In the genomic region with DNA sequence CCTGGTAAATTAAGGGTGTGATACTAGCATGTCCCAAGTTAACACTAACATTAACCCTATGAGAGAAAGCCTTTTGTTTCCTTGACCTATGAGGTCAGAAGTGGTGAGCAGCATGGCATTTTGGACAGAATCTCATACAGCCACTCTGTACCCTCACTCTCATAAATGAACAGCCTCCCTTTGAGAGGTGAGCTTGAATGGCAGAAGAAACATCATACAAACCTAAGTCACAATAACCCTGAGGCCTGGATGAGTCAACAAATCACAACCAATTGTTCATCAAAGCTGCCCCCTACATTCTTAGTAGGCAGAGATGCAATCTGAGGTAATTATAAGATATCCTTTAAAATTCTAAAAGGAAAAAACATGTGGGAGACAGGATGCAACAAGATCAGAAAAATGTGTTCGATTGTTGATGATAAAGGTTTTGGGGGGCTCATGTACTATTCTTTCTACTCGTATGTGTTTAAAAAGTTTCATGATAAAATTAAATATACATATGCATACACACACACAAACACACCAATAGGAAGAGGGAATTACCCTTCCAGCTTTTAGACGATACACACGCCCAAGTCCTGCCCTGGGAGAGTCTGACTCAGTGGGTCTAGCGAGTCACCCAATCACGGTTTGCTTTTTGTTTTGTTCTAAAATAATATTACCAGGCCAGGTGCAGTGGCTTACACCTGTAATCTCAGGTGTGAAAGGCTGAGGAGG, we compare ENCODE assay signal across 24 cellular contexts.
DNase-seq lines count a peak whose midpoint lies in the region; ATAC-seq, FAIRE-seq and TF ChIP-seq lines count a peak whose summit lies in the region.
"Had no signal": no experiment of that assay in that cellular context is flagged by ENCODE, and none has a peak within 500 bp of the region (broad histone marks: within the 10 kb centered on the region; RNA-seq: fewer than 3 reads in every experiment).

No MANE protein-coding gene starts in this region.

- H3K4me2 ChIP-seq in SK-N-SH: no peak overlapping the region
- no peak overlapping the region for H3K4me2 ChIP-seq in HepG2 (ENCODE audit: low read depth, low read length)

- H3K36me3 ChIP-seq in SK-N-SH (replicated peaks in 1 of 2; ENCODE audit: control insufficient read depth in 1 of 2, insufficient read depth in 2 of 2, low read length in 1 of 2): peaks cover 12 to 79% of the 10 kb centered on the region in 2 experiments
- H3K36me3 ChIP-seq in HepG2 (replicated peaks in 1 of 2; ENCODE audit: control insufficient read depth in 1 of 2, insufficient read depth in 2 of 2, low read length in 2 of 2): peaks cover 10 to 81% of the 10 kb centered on the region in 2 experiments
- H3K36me3 ChIP-seq in right lobe of liver: no peaks in the 10 kb centered on the region
- no peaks in the 10 kb centered on the region for H3K36me3 ChIP-seq in H7 (replicated peaks; ENCODE audit: control insufficient read depth, insufficient read depth, low read length)
- H3K36me3 ChIP-seq: cardiac muscle cell, tibial nerve had no signal

- CTCF ChIA-PET in SK-N-SH (lab: Yijun Ruan, JAX) (no interaction called here), HepG2 (lab: Yijun Ruan, JAX; ENCODE audit: low intra/inter-chr PET ratio, low total read pairs) (no interaction called here)

- no TSS peak for BruUV-seq in HepG2 (replicated peaks; lab: Mats Ljungman, UMichigan)

- peak overlapping the region in 1 of 2 experiments; percentile 73; a peak in 1 of 4 replicates for H3K27ac ChIP-seq in SK-N-SH (ENCODE audit: low read depth in 2 of 2, low read length in 1 of 2)
- H3K27ac ChIP-seq in HepG2 (ENCODE audit: extremely low read length, insufficient read depth, low read length): peak overlapping the region; percentile 10
- no peak overlapping the region for H3K27ac ChIP-seq in right lobe of liver
- H3K27ac ChIP-seq: 22Rv1, cardiac muscle cell, heart left ventricle, SK-N-MC, tibial nerve, VCaP had no signal

- intact Hi-C loops in HepG2 (cut with micrococcal nuclease; ENCODE audit: unreplicated experiment) (loop anchor here (10.0 kb wide), 1 partner anchor 342 kb away; no protein-coding TSS in a partner anchor), right lobe of liver (cut with DNase I) (no loop called here)

- TF ChIP-seq EP300 in SK-N-SH (IDR thresholded peaks at IDR 0.05; ENCODE audit: borderline replicate concordance in 1 of 2, low read depth in 1 of 2, low read length in 1 of 2): no peak
- TF ChIP-seq EP300 in HepG2 (IDR thresholded peaks at IDR 0.05; ENCODE audit: low read depth in 2 of 2, low read length in 2 of 2): no peak
- TF ChIP-seq EP300 in HepG2 (CRISPR knock-in tag; IDR thresholded peaks at IDR 0.05; ENCODE audit: borderline replicate concordance): no peak

- no peak overlapping the region for H3K4me3 ChIP-seq in SK-N-SH (ENCODE audit: low read depth in 2 of 2, low read length in 1 of 2)
- no peak overlapping the region for H3K4me3 ChIP-seq in HepG2 (replicated peaks in 1 of 3; ENCODE audit: insufficient read depth in 1 of 3, low read depth in 2 of 3, low read length in 3 of 3)
- no peak overlapping the region for H3K4me3 ChIP-seq in right lobe of liver
- no peak overlapping the region for H3K4me3 ChIP-seq in epithelial cell of esophagus (ENCODE audit: low read length)
- no peak overlapping the region for H3K4me3 ChIP-seq in H7 (ENCODE audit: insufficient read depth, low read depth, low read length)
- H3K4me3 ChIP-seq: cardiac muscle cell, heart left ventricle, K562, SK-N-MC, tibial nerve had no signal

- 68% methylated on average over 6 of the region's 6 CpGs for WGBS in SK-N-SH (ENCODE audit: low lambda C conversion rate)
- 94% methylated on average over 6 of the region's 6 CpGs for WGBS in HepG2 (ENCODE audit: low lambda C conversion rate)
- 75% methylated on average over 6 of the region's 6 CpGs for WGBS in right lobe of liver (ENCODE audit: insufficient coverage, low coverage, low lambda C conversion rate, missing lambda C conversion rate)

- ATAC-seq in SK-N-SH treated with all-trans-retinoic acid at 6 μM for 48 hours (no peak), HepG2 (no peak), right lobe of liver (no peak), omental fat pad (ENCODE audit: low FRiP score) (no peak)
- ATAC-seq: CD8-positive, alpha-beta T cell; heart left ventricle; K562 had no signal

- H4K20me1 ChIP-seq in SK-N-SH (ENCODE audit: insufficient read depth) (no peaks in the 10 kb centered on the region), HepG2 (ENCODE audit: insufficient read depth, low read length) (no peaks in the 10 kb centered on the region)

- H3K9me3 ChIP-seq in SK-N-SH (no peaks in the 10 kb centered on the region), HepG2 (ENCODE audit: low read length) (no peaks in the 10 kb centered on the region), right lobe of liver (no peaks in the 10 kb centered on the region)
- H3K9me3 ChIP-seq: heart left ventricle, tibial nerve had no signal

- no peak for FAIRE-seq in HepG2 (lab: Jason Lieb, UNC)
- FAIRE-seq: K562, RCC 7860 had no signal

- in situ Hi-C loops in HepG2 (cut with HindIII; ENCODE audit: extremely low pct_ligation_motif_present, low pct_unique_long_range_greater_than_20kb): no loop called here

- H3K27me3 ChIP-seq in SK-N-SH (ENCODE audit: insufficient read depth) (no peaks in the 10 kb centered on the region), HepG2 (ENCODE audit: control insufficient read depth in 1 of 2, insufficient read depth in 2 of 2, low read length in 2 of 2) (no peaks in the 10 kb centered on the region), right lobe of liver (no peaks in the 10 kb centered on the region), H7 (ENCODE audit: control insufficient read depth, insufficient read depth, low read length) (no peaks in the 10 kb centered on the region)
- H3K27me3 ChIP-seq: cardiac muscle cell, heart left ventricle, tibial nerve had no signal

- H3F3A ChIP-seq in SK-N-SH (replicated peaks; ENCODE audit: insufficient read depth): peaks cover 40% of the 10 kb centered on the region

- DNase-seq in SK-N-SH (no peak), HepG2 (ENCODE audit: low spot score) (no peak), right lobe of liver (no peak), epithelial cell of esophagus (ENCODE audit: low read depth) (peak; percentile 69), omental fat pad (ENCODE audit: low spot score) (no peak), H7 (no peak)
- DNase-seq in stimulated activated CD4-positive, alpha-beta T cell treated with anti-CD3 and anti-CD28 coated beads, Interleukin-4, amount 100 ng/mL, for 24 hours: peak; percentile 18
- DNase-seq: amygdala; CD8-positive, alpha-beta T cell; DMS153; GF-D8; HCEC 1CT; heart left ventricle; NCI-H1436 treated with DMSO at 0.1 percent for 48 hours; NCI-H524; posterior cingulate gyrus had no signal

- no peak for TF ChIP-seq RAD21 in SK-N-SH (IDR thresholded peaks at IDR 0.05; ENCODE audit: low read length)
- TF ChIP-seq RAD21 in HepG2 (CRISPR knock-in tag; IDR thresholded peaks at IDR 0.05): no peak

- TF ChIP-seq POLR2A in HepG2 (IDR thresholded peaks at IDR 0.05; ENCODE audit: insufficient read depth in 1 of 2, low read depth in 2 of 2, low read length in 2 of 2): no peak
- TF ChIP-seq POLR2A in right lobe of liver (IDR thresholded peaks at IDR 0.05): no peak

- TF ChIP-seq CTCF in SK-N-SH (IDR thresholded peaks at IDR 0.05): no peak
- no peak for TF ChIP-seq CTCF in HepG2 (CRISPR knock-in tag; IDR thresholded peaks at IDR 0.05)
- TF ChIP-seq CTCF in right lobe of liver (IDR thresholded peaks at IDR 0.05): no peak
- no peak for TF ChIP-seq CTCF in epithelial cell of esophagus (IDR thresholded peaks at IDR 0.05; ENCODE audit: insufficient read depth, low read depth, low read length, missing control alignments)
- TF ChIP-seq CTCF in omental fat pad (IDR thresholded peaks at IDR 0.05): no peak

- no peak overlapping the region for H2AFZ ChIP-seq in SK-N-SH (ENCODE audit: low read depth)
- H2AFZ ChIP-seq in HepG2 (ENCODE audit: low read length): no peak overlapping the region

- H3K9ac ChIP-seq in SK-N-SH (no peak overlapping the region), HepG2 (ENCODE audit: insufficient read depth, low read depth, low read length) (no peak overlapping the region)

- no peaks in the 10 kb centered on the region for H3K9me2 ChIP-seq in SK-N-SH

- H3K79me2 ChIP-seq in SK-N-SH (ENCODE audit: insufficient read depth) (peaks cover 4% of the 10 kb centered on the region; the same call in 1 of the 2 replicates), HepG2 (ENCODE audit: insufficient read depth, low read length) (no peaks in the 10 kb centered on the region)

- H3K4me1 ChIP-seq in SK-N-SH (ENCODE audit: control insufficient read depth in 1 of 2, insufficient read depth in 2 of 2, low read depth in 1 of 2, low read length in 1 of 2) (peaks cover 0 to 6% of the 10 kb centered on the region in 2 experiments; a peak in 2 of 4 replicates), HepG2 (ENCODE audit: insufficient read depth, low read length) (peaks cover 34% of the 10 kb centered on the region), right lobe of liver (peaks cover 0 to 37% (median 11%) of the 10 kb centered on the region in 4 donors)
- H3K4me1 ChIP-seq: heart left ventricle, tibial nerve had no signal

- POLR2A ChIA-PET in SK-N-SH (lab: Yijun Ruan, JAX): no interaction called here
- POLR2A ChIA-PET in HepG2 (lab: Yijun Ruan, JAX): interaction anchor here (1.5 kb wide), 1 partner anchor 155 kb away, joined by 3 read pairs; no protein-coding TSS in a partner anchor

TF ChIP-seq in SK-N-SH, 30 proteins besides CTCF, POLR2A, EP300 and RAD21 (continues in another document):
- no peak for TF ChIP-seq TEAD4 (IDR thresholded peaks at IDR 0.05; ENCODE audit: borderline replicate concordance, insufficient read depth)

TF ChIP-seq in SK-N-SH treated with all-trans-retinoic acid at 6 μM for 48 hours, 23 proteins besides CTCF, POLR2A, EP300 and RAD21:
- no peak for TF ChIP-seq ZNF565 (CRISPR knock-in tag; conservative IDR thresholded peaks at IDR 0.05; ENCODE audit: low read depth)
- TF ChIP-seq SNAI2 (CRISPR knock-in tag; IDR thresholded peaks at IDR 0.05): no peak

TF ChIP-seq in HepG2, 621 proteins besides CTCF, POLR2A, EP300 and RAD21:
- TF ChIP-seq SP2 (CRISPR knock-in tag; IDR thresholded peaks at IDR 0.05): no peak
- TF ChIP-seq RBM22 (optimal IDR thresholded peaks at IDR 0.05; ENCODE audit: low read length): peak; percentile 56
- 0 out of 2 replicates have a peak, but pooled peaks have one; percentile 6 for TF ChIP-seq NAIF1 (CRISPR knock-in tag; IDR thresholded peaks at IDR 0.05; ENCODE audit: borderline replicate concordance)
- no peak for TF ChIP-seq ZNF274 (CRISPR knock-in tag; IDR thresholded peaks at IDR 0.05)
TF ChIP-seq in HepG2: peak in this region for 2.

Comparison
In these comparisons a context has a peak if more than half of its experiments do, and no peak if none do; other contexts are left out.
1. DNase-seq: peak in epithelial cell of esophagus (single experiment) and stimulated activated CD4-positive, alpha-beta T cell treated with anti-CD3 and anti-CD28 coated beads, Interleukin-4, amount 100 ng/mL, for 24 hours (single experiment); none in SK-N-SH (single experiment), HepG2 (single experiment), right lobe of liver (0 of 3), omental fat pad (single experiment) and H7 (single experiment).